In the genomic region with DNA sequence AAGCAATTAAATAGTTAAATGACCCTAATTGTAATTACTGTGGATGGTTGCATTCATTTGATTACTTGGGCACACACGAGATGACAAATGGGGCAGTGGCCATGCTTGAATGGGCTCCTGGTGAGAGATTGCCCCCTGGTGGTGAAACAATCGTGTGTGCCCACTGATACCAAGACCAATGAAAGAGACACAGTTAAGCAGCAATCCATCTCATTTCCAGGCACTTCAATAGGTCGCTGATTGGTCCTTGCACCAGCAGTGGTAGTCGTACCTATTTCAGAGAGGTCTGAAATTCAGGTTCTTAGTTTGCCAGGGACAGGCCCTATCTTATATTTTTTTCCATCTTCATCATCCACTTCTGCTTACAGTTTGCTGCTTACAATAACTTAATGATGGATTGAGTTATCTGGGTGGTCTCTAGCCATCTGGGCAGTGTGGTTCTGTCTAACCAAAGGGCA, we compare ENCODE assay signal across 1 cellular context.
TF ChIP-seq lines count a peak whose summit lies in the region.

No MANE protein-coding gene starts in this region.

TF ChIP-seq in WTC11, 78 proteins besides CTCF, POLR2A, EP300 and RAD21 (continued from another document):
- TF ChIP-seq, protein P1, sequence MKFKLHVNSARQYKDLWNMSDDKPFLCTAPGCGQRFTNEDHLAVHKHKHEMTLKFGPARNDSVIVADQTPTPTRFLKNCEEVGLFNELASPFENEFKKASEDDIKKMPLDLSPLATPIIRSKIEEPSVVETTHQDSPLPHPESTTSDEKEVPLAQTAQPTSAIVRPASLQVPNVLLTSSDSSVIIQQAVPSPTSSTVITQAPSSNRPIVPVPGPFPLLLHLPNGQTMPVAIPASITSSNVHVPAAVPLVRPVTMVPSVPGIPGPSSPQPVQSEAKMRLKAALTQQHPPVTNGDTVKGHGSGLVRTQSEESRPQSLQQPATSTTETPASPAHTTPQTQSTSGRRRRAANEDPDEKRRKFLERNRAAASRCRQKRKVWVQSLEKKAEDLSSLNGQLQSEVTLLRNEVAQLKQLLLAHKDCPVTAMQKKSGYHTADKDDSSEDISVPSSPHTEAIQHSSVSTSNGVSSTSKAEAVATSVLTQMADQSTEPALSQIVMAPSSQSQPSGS (CRISPR knock-in tag; IDR thresholded peaks at IDR 0.05; ENCODE audit: borderline replicate concordance, low read depth), result no peak
- TF ChIP-seq, protein P2, sequence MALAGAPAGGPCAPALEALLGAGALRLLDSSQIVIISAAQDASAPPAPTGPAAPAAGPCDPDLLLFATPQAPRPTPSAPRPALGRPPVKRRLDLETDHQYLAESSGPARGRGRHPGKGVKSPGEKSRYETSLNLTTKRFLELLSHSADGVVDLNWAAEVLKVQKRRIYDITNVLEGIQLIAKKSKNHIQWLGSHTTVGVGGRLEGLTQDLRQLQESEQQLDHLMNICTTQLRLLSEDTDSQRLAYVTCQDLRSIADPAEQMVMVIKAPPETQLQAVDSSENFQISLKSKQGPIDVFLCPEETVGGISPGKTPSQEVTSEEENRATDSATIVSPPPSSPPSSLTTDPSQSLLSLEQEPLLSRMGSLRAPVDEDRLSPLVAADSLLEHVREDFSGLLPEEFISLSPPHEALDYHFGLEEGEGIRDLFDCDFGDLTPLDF (CRISPR knock-in tag; IDR thresholded peaks at IDR 0.05), result no peak
- TF ChIP-seq NFYB (CRISPR knock-in tag; conservative IDR thresholded peaks at IDR 0.05; ENCODE audit: low read depth), result no peak
- TF ChIP-seq, protein P3, sequence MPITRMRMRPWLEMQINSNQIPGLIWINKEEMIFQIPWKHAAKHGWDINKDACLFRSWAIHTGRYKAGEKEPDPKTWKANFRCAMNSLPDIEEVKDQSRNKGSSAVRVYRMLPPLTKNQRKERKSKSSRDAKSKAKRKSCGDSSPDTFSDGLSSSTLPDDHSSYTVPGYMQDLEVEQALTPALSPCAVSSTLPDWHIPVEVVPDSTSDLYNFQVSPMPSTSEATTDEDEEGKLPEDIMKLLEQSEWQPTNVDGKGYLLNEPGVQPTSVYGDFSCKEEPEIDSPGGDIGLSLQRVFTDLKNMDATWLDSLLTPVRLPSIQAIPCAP (CRISPR knock-in tag; IDR thresholded peaks at IDR 0.05), result no peak
- TF ChIP-seq, protein P4, sequence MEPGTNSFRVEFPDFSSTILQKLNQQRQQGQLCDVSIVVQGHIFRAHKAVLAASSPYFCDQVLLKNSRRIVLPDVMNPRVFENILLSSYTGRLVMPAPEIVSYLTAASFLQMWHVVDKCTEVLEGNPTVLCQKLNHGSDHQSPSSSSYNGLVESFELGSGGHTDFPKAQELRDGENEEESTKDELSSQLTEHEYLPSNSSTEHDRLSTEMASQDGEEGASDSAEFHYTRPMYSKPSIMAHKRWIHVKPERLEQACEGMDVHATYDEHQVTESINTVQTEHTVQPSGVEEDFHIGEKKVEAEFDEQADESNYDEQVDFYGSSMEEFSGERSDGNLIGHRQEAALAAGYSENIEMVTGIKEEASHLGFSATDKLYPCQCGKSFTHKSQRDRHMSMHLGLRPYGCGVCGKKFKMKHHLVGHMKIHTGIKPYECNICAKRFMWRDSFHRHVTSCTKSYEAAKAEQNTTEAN (CRISPR knock-in tag; IDR thresholded peaks at IDR 0.05), result no peak
- TF ChIP-seq, protein P5, sequence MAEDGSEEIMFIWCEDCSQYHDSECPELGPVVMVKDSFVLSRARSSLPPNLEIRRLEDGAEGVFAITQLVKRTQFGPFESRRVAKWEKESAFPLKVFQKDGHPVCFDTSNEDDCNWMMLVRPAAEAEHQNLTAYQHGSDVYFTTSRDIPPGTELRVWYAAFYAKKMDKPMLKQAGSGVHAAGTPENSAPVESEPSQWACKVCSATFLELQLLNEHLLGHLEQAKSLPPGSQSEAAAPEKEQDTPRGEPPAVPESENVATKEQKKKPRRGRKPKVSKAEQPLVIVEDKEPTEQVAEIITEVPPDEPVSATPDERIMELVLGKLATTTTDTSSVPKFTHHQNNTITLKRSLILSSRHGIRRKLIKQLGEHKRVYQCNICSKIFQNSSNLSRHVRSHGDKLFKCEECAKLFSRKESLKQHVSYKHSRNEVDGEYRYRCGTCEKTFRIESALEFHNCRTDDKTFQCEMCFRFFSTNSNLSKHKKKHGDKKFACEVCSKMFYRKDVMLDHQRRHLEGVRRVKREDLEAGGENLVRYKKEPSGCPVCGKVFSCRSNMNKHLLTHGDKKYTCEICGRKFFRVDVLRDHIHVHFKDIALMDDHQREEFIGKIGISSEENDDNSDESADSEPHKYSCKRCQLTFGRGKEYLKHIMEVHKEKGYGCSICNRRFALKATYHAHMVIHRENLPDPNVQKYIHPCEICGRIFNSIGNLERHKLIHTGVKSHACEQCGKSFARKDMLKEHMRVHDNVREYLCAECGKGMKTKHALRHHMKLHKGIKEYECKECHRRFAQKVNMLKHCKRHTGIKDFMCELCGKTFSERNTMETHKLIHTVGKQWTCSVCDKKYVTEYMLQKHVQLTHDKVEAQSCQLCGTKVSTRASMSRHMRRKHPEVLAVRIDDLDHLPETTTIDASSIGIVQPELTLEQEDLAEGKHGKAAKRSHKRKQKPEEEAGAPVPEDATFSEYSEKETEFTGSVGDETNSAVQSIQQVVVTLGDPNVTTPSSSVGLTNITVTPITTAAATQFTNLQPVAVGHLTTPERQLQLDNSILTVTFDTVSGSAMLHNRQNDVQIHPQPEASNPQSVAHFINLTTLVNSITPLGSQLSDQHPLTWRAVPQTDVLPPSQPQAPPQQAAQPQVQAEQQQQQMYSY (CRISPR knock-in tag; IDR thresholded peaks at IDR 0.05), result no peak
- TF ChIP-seq, protein P6, sequence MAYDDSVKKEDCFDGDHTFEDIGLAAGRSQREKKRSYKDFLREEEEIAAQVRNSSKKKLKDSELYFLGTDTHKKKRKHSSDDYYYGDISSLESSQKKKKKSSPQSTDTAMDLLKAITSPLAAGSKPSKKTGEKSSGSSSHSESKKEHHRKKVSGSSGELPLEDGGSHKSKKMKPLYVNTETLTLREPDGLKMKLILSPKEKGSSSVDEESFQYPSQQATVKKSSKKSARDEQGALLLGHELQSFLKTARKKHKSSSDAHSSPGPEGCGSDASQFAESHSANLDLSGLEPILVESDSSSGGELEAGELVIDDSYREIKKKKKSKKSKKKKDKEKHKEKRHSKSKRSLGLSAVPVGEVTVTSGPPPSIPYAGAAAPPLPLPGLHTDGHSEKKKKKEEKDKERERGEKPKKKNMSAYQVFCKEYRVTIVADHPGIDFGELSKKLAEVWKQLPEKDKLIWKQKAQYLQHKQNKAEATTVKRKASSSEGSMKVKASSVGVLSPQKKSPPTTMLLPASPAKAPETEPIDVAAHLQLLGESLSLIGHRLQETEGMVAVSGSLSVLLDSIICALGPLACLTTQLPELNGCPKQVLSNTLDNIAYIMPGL (CRISPR knock-in tag; IDR thresholded peaks at IDR 0.05), result no peak
- TF ChIP-seq TEAD4 (CRISPR knock-in tag; IDR thresholded peaks at IDR 0.05), result no peak
- TF ChIP-seq, protein P7, sequence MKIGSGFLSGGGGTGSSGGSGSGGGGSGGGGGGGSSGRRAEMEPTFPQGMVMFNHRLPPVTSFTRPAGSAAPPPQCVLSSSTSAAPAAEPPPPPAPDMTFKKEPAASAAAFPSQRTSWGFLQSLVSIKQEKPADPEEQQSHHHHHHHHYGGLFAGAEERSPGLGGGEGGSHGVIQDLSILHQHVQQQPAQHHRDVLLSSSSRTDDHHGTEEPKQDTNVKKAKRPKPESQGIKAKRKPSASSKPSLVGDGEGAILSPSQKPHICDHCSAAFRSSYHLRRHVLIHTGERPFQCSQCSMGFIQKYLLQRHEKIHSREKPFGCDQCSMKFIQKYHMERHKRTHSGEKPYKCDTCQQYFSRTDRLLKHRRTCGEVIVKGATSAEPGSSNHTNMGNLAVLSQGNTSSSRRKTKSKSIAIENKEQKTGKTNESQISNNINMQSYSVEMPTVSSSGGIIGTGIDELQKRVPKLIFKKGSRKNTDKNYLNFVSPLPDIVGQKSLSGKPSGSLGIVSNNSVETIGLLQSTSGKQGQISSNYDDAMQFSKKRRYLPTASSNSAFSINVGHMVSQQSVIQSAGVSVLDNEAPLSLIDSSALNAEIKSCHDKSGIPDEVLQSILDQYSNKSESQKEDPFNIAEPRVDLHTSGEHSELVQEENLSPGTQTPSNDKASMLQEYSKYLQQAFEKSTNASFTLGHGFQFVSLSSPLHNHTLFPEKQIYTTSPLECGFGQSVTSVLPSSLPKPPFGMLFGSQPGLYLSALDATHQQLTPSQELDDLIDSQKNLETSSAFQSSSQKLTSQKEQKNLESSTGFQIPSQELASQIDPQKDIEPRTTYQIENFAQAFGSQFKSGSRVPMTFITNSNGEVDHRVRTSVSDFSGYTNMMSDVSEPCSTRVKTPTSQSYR (CRISPR knock-in tag; IDR thresholded peaks at IDR 0.05), result no peak
- TF ChIP-seq SMAD3 (CRISPR knock-in tag; IDR thresholded peaks at IDR 0.05; ENCODE audit: borderline replicate concordance), result no peak
- TF ChIP-seq, protein P8, sequence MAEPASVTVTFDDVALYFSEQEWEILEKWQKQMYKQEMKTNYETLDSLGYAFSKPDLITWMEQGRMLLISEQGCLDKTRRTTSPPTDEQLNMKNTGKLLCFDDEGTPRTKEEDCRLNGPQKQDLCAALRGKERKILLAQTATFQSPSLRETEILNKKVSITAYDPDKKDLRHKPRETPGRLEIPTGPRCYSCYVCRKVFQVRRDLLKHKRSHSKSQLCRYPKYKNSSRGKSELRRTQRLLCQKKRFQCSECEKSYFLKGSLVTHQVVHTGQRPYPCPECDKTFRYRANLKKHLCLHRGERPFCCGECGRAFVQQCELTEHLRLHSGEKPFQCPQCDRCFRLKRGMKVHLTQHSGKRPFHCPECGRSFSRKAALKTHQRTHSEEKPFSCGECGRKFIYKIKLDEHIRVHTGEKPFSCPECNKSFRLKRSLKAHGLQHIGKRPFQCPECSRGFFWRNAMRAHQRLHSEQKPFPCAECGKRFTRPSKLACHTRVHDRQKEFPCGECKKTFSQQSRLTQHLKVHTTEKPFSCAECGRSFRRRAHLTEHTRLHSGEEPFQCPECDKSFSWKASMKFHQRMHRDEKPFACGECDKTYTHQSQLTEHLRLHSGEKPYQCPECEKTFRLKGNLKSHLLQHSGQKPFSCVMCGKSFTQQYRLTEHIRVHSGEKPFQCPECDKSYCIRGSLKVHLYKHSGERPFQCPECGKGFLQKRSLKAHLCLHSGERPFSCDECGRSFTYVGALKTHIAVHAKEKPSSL (CRISPR knock-in tag; conservative IDR thresholded peaks at IDR 0.05), result no peak
TF ChIP-seq in WTC11: peak in this region for 0.
